20 cellular contexts compared by ENCODE assay signal in the genomic region with DNA sequence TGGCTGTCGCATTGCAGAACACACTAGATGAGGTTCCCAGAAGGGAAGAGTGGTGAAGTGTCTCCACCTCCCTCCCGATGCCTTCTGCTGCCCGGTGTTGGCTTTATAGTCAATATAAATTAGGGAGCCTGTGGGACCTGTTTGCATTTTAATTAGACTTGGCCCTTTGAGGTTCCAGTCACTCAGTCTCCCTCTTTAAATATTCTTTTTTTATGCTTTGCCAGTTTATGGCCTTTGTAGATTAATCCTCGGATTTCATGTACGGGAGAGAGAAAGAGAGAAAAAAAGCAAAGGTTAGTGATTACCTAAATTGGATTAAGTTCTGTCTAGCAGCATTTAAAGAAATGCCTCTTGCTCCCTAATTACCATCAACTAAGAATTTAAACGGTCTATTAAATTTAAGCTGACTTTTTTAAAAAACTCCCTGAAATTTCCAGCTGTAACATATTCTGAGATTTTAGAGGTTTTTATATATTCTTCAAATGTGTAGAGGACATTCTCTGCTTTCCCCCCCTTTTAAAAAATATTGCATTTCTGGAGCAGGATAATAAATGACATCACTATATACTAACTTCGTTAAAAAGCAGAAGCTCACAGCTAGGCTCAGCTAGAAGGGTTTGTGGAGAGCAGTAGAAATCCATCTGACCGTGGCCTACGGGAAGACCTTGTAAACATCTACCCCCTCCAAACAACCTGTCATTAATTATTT.
DNase-seq lines count a peak whose midpoint lies in the region; ATAC-seq and TF ChIP-seq lines count a peak whose summit lies in the region.
"Had no signal": no experiment of that assay in that cellular context is flagged by ENCODE, and none has a peak within 500 bp of the region (broad histone marks: within the 10 kb centered on the region; RNA-seq: fewer than 3 reads in every experiment).

No MANE protein-coding gene starts in this region.

- no peaks in the 10 kb centered on the region for H3K9me3 Mint-ChIP-seq in stimulated activated naive CD8-positive, alpha-beta T cell treated with anti-CD3 and anti-CD28 coated beads, Interleukin-15, Interleukin-2, amounts not matched to agents 100 ng/mL and 50 ng/mL, for 24 hours
- no peaks in the 10 kb centered on the region for H3K9me3 Mint-ChIP-seq in stimulated activated naive CD8-positive, alpha-beta T cell treated with anti-CD3 and anti-CD28 coated beads, Interleukin-15, amount 100 ng/mL, for 72 hours
- H3K9me3 Mint-ChIP-seq in immature natural killer cell: no peaks in the 10 kb centered on the region

- intact Hi-C loops in upper lobe of right lung (cut with DNase I): no loop called here

- H3K36me3 ChIP-seq in SK-N-MC (ENCODE audit: insufficient read depth, low read length): peaks cover 73% of the 10 kb centered on the region
- peaks cover 5% of the 10 kb centered on the region for H3K36me3 ChIP-seq in upper lobe of right lung
- no peaks in the 10 kb centered on the region for H3K36me3 ChIP-seq in BE2C

- H3K4me3 Mint-ChIP-seq in stimulated activated naive CD8-positive, alpha-beta T cell treated with anti-CD3 and anti-CD28 coated beads, Interleukin-15, Interleukin-2, amounts not matched to agents 100 ng/mL and 50 ng/mL, for 24 hours: peak overlapping the region; percentile 65
- no peak overlapping the region for H3K4me3 Mint-ChIP-seq in stimulated activated naive CD8-positive, alpha-beta T cell treated with anti-CD3 and anti-CD28 coated beads, Interleukin-15, amount 100 ng/mL, for 72 hours
- peak overlapping the region; percentile 95 to 100 (median 99) for H3K4me3 Mint-ChIP-seq in immature natural killer cell
- H3K4me3 Mint-ChIP-seq: activated naive CD8-positive, alpha-beta T cell had no signal

- peaks cover 7% of the 10 kb centered on the region for H3K36me3 Mint-ChIP-seq in stimulated activated naive CD8-positive, alpha-beta T cell treated with anti-CD3 and anti-CD28 coated beads, Interleukin-15, Interleukin-2, amounts not matched to agents 100 ng/mL and 50 ng/mL, for 24 hours (ENCODE audit: low read depth)
- peaks cover 49 to 67% (median 57%) of the 10 kb centered on the region in 3 donors for H3K36me3 Mint-ChIP-seq in immature natural killer cell
- H3K36me3 Mint-ChIP-seq: activated naive CD8-positive, alpha-beta T cell had no signal

- H3K27me3 Mint-ChIP-seq in stimulated activated naive CD8-positive, alpha-beta T cell treated with anti-CD3 and anti-CD28 coated beads, Interleukin-15, Interleukin-2, amounts not matched to agents 100 ng/mL and 50 ng/mL, for 24 hours: peaks cover 44% of the 10 kb centered on the region
- peaks cover 93% of the 10 kb centered on the region for H3K27me3 Mint-ChIP-seq in stimulated activated naive CD8-positive, alpha-beta T cell treated with anti-CD3 and anti-CD28 coated beads, Interleukin-15, amount 100 ng/mL, for 72 hours
- H3K27me3 Mint-ChIP-seq in immature natural killer cell (ENCODE audit: low read depth in 3 of 3): peaks cover 3 to 20% (median 10%) of the 10 kb centered on the region in 3 donors

- no peak for DNase-seq in stimulated activated naive CD8-positive, alpha-beta T cell treated with anti-CD3 and anti-CD28 coated beads, Interleukin-15, amount 100 ng/mL, for 72 hours
- no peak for DNase-seq in SK-N-MC (ENCODE audit: low read depth, low spot score)
- no peak for DNase-seq in immature natural killer cell
- DNase-seq in upper lobe of right lung: no peak
- no peak for DNase-seq in BE2C
- no peak for DNase-seq in NCI-H187 treated with DMSO at 0.1 percent for 48 hours (lab: John Stamatoyannopoulos, UW)
- DNase-seq: DMS 273 treated with DMSO at 0.1 percent for 48 hours, dorsolateral prefrontal cortex, glutamatergic neuron, H7, NCI-H146, NCI-H510A, PC-3, right cardiac atrium, testis had no signal

- ATAC-seq in stimulated activated naive CD8-positive, alpha-beta T cell treated with anti-CD3 and anti-CD28 coated beads, Interleukin-15, amount 100 ng/mL, for 72 hours: no peak
- ATAC-seq in upper lobe of right lung (no peak), GM21576 (IDR thresholded peaks at IDR 0.05; ENCODE audit: unreplicated experiment) (no peak)
- ATAC-seq: PC-3, right cardiac atrium, SK-N-SH treated with all-trans-retinoic acid at 6 μM for 48 hours had no signal

- no peak overlapping the region for H3K9ac ChIP-seq in SK-N-MC (ENCODE audit: insufficient read length)
- H3K9ac ChIP-seq: KMS-11 had no signal

- no peaks in the 10 kb centered on the region for H3K9me3 ChIP-seq in SK-N-MC (ENCODE audit: low read depth, low read length)
- H3K9me3 ChIP-seq in upper lobe of right lung: no peaks in the 10 kb centered on the region
- H3K9me3 ChIP-seq in BE2C: no peaks in the 10 kb centered on the region
- H3K9me3 ChIP-seq: testis had no signal

- no peak for TF ChIP-seq CTCF in upper lobe of right lung (IDR thresholded peaks at IDR 0.05)
- no peak for TF ChIP-seq CTCF in BE2C (IDR thresholded peaks at IDR 0.05; ENCODE audit: low read depth, low read length)

- peaks cover 55% of the 10 kb centered on the region for H3K4me1 Mint-ChIP-seq in stimulated activated naive CD8-positive, alpha-beta T cell treated with anti-CD3 and anti-CD28 coated beads, Interleukin-15, Interleukin-2, amounts not matched to agents 100 ng/mL and 50 ng/mL, for 24 hours (ENCODE audit: low read depth)
- peaks cover 53% of the 10 kb centered on the region for H3K4me1 Mint-ChIP-seq in stimulated activated naive CD8-positive, alpha-beta T cell treated with anti-CD3 and anti-CD28 coated beads, Interleukin-15, amount 100 ng/mL, for 72 hours
- peaks cover 82 to 84% of the 10 kb centered on the region in 2 donors for H3K4me1 Mint-ChIP-seq in immature natural killer cell

- H3K27ac ChIP-seq in SK-N-MC (peak overlapping the region; percentile 55; the same call in 1 of the 2 replicates), upper lobe of right lung (peak overlapping the region; percentile 55)
- H3K27ac ChIP-seq: KMS-11, testis had no signal

- H3K27me3 ChIP-seq in upper lobe of right lung: peaks cover 11% of the 10 kb centered on the region
- H3K27me3 ChIP-seq in BE2C: peaks cover 17% of the 10 kb centered on the region
- H3K27me3 ChIP-seq: testis had no signal

- H3K4me1 ChIP-seq in upper lobe of right lung: peaks cover 18% of the 10 kb centered on the region
- H3K4me1 ChIP-seq in BE2C: no peaks in the 10 kb centered on the region
- H3K4me1 ChIP-seq: testis had no signal

- peak overlapping the region; percentile 90 for H3K4me3 ChIP-seq in SK-N-MC
- H3K4me3 ChIP-seq in upper lobe of right lung: peak overlapping the region; percentile 19
- H3K4me3 ChIP-seq in BE2C (ENCODE audit: low read depth, low read length): no peak overlapping the region
- H3K4me3 ChIP-seq: testis had no signal

- H3K27ac Mint-ChIP-seq in stimulated activated naive CD8-positive, alpha-beta T cell treated with anti-CD3 and anti-CD28 coated beads, Interleukin-15, Interleukin-2, amounts not matched to agents 100 ng/mL and 50 ng/mL, for 24 hours: no peak overlapping the region
- H3K27ac Mint-ChIP-seq in stimulated activated naive CD8-positive, alpha-beta T cell treated with anti-CD3 and anti-CD28 coated beads, Interleukin-15, amount 100 ng/mL, for 72 hours: no peak overlapping the region
- H3K27ac Mint-ChIP-seq in immature natural killer cell: peak overlapping the region; percentile 85 to 98 (median 95)
- H3K27ac Mint-ChIP-seq: activated naive CD8-positive, alpha-beta T cell had no signal

Comparison
In these comparisons a context has a peak if more than half of its experiments do, and no peak if none do; other contexts are left out.
1. H3K4me3 Mint-ChIP-seq: peak in stimulated activated naive CD8-positive, alpha-beta T cell treated with anti-CD3 and anti-CD28 coated beads, Interleukin-15, Interleukin-2, amounts not matched to agents 100 ng/mL and 50 ng/mL, for 24 hours (single experiment) and immature natural killer cell (5 of 5); none in stimulated activated naive CD8-positive, alpha-beta T cell treated with anti-CD3 and anti-CD28 coated beads, Interleukin-15, amount 100 ng/mL, for 72 hours (0 of 2).
2. H3K27ac Mint-ChIP-seq: peak in immature natural killer cell (6 of 6); none in stimulated activated naive CD8-positive, alpha-beta T cell treated with anti-CD3 and anti-CD28 coated beads, Interleukin-15, Interleukin-2, amounts not matched to agents 100 ng/mL and 50 ng/mL, for 24 hours (single experiment) and stimulated activated naive CD8-positive, alpha-beta T cell treated with anti-CD3 and anti-CD28 coated beads, Interleukin-15, amount 100 ng/mL, for 72 hours (0 of 2).